ENCODE assay signal across 17 cellular contexts in the genomic region with DNA sequence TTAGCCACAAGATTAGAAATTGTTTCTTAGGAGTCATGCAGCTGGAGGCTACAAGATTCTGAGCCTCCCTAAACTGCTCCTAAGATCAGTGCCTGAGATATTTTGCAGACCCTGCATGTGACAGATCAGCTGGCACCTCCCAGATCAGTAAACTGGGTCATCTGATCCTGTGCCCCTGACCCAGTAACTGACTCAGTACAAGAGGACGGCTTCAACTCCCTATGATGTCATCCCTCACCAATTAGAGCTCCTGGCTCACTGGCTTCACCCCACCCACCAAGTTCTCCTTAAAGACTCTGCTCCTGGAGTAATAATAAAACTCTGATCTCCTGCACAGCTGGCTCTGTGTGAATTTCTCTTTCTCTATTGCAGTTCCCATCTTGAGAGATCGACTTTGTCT. TPM values are rescaled to one million over a fixed set of nuclear protein-coding genes. Genes with fewer than 3 reads are reported as not detected.
A peak's percentile ranks its signal among the peaks of the same experiment; 100 is the strongest.
DNase-seq lines count a peak whose midpoint lies in the region; ATAC-seq and TF ChIP-seq lines count a peak whose summit lies in the region.
"Had no signal": no experiment of that assay in that cellular context is flagged by ENCODE, and none has a peak within 500 bp of the region (broad histone marks: within the 10 kb centered on the region; RNA-seq: fewer than 3 reads in every experiment).

No MANE protein-coding gene starts in this region.

- no peaks in the 10 kb centered on the region for H3K27me3 ChIP-seq in HUES6 (ENCODE audit: control insufficient read depth, insufficient read depth, low read length)
- H3K27me3 ChIP-seq in brain microvascular endothelial cell (replicated peaks): no peaks in the 10 kb centered on the region
- H3K27me3 ChIP-seq: BE2C had no signal

- in situ Hi-C loops in Caki2 (cut with HindIII; ENCODE audit: low pct_unique_long_range_greater_than_20kb, low sequenced_read_pairs): no loop called here
- in situ Hi-C loops in brain microvascular endothelial cell (cut with HindIII; ENCODE audit: low pct_ligation_motif_present, low sequenced_read_pairs): no loop called here

- H3K27ac ChIP-seq in HUES6 (ENCODE audit: low read depth, low read length): no peak overlapping the region
- no peak overlapping the region for H3K27ac ChIP-seq in brain microvascular endothelial cell

- H3K36me3 ChIP-seq in HUES6 (ENCODE audit: control insufficient read depth, insufficient read depth, low read length): no peaks in the 10 kb centered on the region
- no peaks in the 10 kb centered on the region for H3K36me3 ChIP-seq in brain microvascular endothelial cell (replicated peaks)
- H3K36me3 ChIP-seq: BE2C had no signal

- ATAC-seq in HG03196 (IDR thresholded peaks at IDR 0.05; ENCODE audit: unreplicated experiment): no peak
- no peak for ATAC-seq in HG02623 (IDR thresholded peaks at IDR 0.05; ENCODE audit: unreplicated experiment)

- peaks cover 4% of the 10 kb centered on the region; the same call in 1 of the 2 replicates for H3K4me1 ChIP-seq in HUES6 (ENCODE audit: control insufficient read depth, insufficient read depth, low read length)
- H3K4me1 ChIP-seq: BE2C had no signal

- H3K4me3 ChIP-seq in HUES6 (ENCODE audit: low read depth, low read length): no peak overlapping the region
- H3K4me3 ChIP-seq in epithelial cell of esophagus (ENCODE audit: low read length): no peak overlapping the region
- H3K4me3 ChIP-seq in brain microvascular endothelial cell (ENCODE audit: low read depth, low read length): no peak overlapping the region

- no peaks in the 10 kb centered on the region for H3K9me3 ChIP-seq in HUES6 (ENCODE audit: control insufficient read depth, insufficient read depth, low read depth, low read length)
- H3K9me3 ChIP-seq: BE2C had no signal

- peak; percentile 1 for DNase-seq in Caki2 (ENCODE audit: low read depth)
- peak; percentile 9 for DNase-seq in epithelial cell of esophagus (ENCODE audit: low read depth)
- peak; percentile 12 for DNase-seq in left kidney (ENCODE audit: low read depth, low spot score)
- no peak for DNase-seq in brain microvascular endothelial cell
- no peak for DNase-seq in activated CD4-positive, alpha-beta T cell treated with anti-CD3 and anti-CD28 coated beads for 4 hours
- DNase-seq: BE2C; CD4-positive, CD25-positive, alpha-beta regulatory T cell; COR-L47; DMS153; HFFc6; NCI-H1092 treated with DMSO at 0.1 percent for 48 hours; NCI-H2081 treated with DMSO at 0.1 percent for 48 hours; SHP77 treated with DMSO at 0.1 percent for 48 hours had no signal

- peak overlapping the region; percentile 10 for H3K9ac ChIP-seq in HUES6 (ENCODE audit: low read length)

- TF ChIP-seq CTCF in epithelial cell of esophagus (IDR thresholded peaks at IDR 0.05; ENCODE audit: insufficient read depth, low read depth, low read length, missing control alignments) (no peak), brain microvascular endothelial cell (IDR thresholded peaks at IDR 0.05; ENCODE audit: low read depth, low read length, missing control alignments) (no peak)

RNA-seq across cellular contexts. Expression of a gene that starts 45.4 kb away (rescaled TPM):
- total RNA-seq in Caki2 (2014; rRNA removed; shearing (Covaris generic); ENCODE audit: low replicate concordance): 26.7 and 39.2 TPM in 2 replicates
- total RNA-seq: A172 had no signal

Comparison
In these comparisons a context has a peak if more than half of its experiments do, and no peak if none do; other contexts are left out.
1. DNase-seq: peak in Caki2 (single experiment), epithelial cell of esophagus (single experiment) and left kidney (single experiment); none in brain microvascular endothelial cell (single experiment) and activated CD4-positive, alpha-beta T cell treated with anti-CD3 and anti-CD28 coated beads for 4 hours (0 of 2).